8 cellular contexts compared by ENCODE assay signal in the genomic region with DNA sequence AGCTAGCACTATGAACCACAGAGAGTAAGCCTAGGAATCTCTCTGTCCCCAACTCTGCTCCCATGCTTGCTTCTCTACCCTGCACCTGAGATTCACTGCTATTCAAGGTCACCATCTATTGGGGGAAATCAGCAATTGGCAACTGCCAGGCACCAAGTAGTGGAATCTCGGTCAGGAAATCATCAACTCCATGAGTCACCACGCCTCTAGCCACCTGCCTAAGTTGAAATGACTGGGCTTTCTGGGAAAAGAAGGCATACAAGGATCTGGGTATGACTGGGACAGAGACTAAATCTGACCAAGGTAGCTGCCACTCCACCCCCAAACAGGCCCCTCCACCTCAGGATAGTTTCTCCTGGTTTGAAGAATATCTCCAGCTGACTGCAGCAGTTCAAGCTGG.
A peak's percentile ranks its signal among the peaks of the same experiment; 100 is the strongest.
DNase-seq lines count a peak whose midpoint lies in the region; ATAC-seq and TF ChIP-seq lines count a peak whose summit lies in the region.

No MANE protein-coding gene starts in this region.

- peak; percentile 44 for ATAC-seq in GM19467 (IDR thresholded peaks at IDR 0.05; ENCODE audit: unreplicated experiment)

- TF ChIP-seq CTCF in GM20000 (IDR thresholded peaks at IDR 0.05; ENCODE audit: extremely low read depth, missing control alignments), result no peak

- DNase-seq in A172 (ENCODE audit: low spot score), result peak; percentile 82
- peak; percentile 15 for DNase-seq in HPDE6-E6E7 (ENCODE audit: extremely low spot score)
- peak; percentile 4 for DNase-seq in dermis blood vessel endothelial cell
- no peak for DNase-seq in GM20000 (ENCODE audit: low spot score)
- no peak for DNase-seq in AG20443 (ENCODE audit: low spot score)
- DNase-seq in ecto neural progenitor cell (ENCODE audit: low spot score), result no peak
- DNase-seq in foreskin melanocyte, result no peak

Comparison
In these comparisons a context has a peak if more than half of its experiments do, and no peak if none do; other contexts are left out.
1. DNase-seq: peak in A172 (single experiment), HPDE6-E6E7 (single experiment) and dermis blood vessel endothelial cell (single experiment); none in GM20000 (single experiment), AG20443 (single experiment), ecto neural progenitor cell (single experiment) and foreskin melanocyte (single experiment).